In the genomic region with DNA sequence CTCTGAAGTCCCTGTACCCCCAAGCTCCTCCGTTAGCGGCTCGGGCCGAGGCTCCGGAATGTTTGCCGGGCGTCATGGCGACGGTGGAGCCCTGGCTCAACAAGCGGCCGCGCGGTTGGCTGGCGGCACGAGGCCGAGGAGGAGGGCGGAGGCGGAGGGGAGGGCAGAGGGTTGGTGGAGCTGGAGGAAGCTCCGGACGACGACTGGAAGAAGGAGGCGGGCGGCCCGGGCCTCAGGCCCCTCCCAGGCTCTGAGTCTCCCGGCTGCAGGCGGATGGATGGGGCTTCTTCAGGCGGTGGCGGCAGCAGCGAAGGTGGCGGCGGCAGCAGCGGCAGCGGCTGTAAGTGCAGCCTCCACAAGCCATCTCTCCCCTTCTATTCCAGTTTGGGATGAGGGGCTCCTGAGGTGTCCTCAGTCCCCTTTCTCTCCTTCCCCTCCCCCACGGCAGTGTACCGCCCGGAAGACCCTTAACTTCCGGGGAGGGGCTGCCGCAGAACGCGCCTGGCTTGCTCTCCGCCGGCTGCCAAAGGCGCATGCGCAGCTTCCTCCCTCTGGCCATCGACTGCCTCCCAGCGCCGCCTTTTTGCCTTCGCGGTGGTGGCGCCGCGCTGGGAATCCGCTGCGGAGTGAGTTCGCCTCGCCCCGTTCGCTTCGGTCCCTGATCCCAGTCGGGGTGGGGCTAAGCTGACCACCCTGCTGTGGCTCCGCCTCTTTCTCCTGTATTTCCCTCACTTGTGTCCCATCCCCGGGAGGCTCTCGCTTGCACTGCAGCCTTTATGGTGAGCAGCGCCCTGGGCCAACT, we compare ENCODE assay signal across 1 cellular context.
A peak's percentile ranks its signal among the peaks of the same experiment; 100 is the strongest.
TF ChIP-seq lines count a peak whose summit lies in the region.

A gene with protein sequence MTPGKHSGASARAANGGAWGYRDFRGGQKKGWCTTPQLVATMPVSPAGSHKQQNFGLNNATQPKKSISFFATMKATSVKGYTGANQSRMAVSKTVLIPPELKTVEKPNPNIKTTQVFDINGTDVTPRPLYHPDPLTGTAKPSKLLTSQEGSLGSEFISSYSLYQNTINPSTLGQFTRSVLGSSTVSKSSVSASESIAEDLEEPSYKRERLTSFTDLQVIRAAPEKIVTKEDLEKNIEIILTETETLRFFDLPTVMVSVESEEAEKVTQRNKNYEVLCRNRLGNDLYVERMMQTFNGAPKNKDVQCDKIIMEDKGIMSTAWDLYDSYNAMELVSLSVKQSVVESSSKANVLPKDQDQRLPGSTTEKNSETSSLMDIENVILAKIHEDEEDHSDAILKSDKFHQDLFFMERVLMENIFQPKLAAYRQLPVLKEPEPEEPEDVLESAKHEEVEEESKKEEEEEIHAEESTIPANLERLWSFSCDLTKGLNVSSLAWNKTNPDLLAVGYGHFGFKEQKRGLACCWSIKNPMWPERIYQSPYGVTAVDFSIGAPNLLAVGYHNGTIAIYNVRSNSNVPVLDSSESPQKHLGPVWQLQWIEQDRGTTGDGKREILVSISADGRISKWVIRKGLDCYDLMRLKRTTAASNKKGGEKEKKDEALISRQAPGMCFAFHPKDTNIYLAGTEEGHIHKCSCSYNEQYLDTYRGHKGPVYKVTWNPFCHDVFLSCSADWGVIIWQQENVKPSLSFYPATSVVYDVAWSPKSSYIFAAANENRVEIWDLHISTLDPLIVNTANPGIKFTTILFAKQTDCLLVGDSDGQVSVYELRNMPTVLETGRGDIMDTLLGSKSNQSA (minus strand): TSS at position 101 of the 802 bp plus-strand sequence. CDS start 25 bp downstream, at position 76.
MIER1 (plus strand) TSS at position 235 of the 802 bp plus-strand sequence; CDS start at position 274, 39 bp downstream.

TF ChIP-seq in HepG2, 621 proteins besides CTCF, POLR2A, EP300 and RAD21 (continued from another document):
- TF ChIP-seq SATB2 (CRISPR knock-in tag; IDR thresholded peaks at IDR 0.05) (no peak), LRRFIP1 (CRISPR knock-in tag; conservative IDR thresholded peaks at IDR 0.05) (0 out of 2 replicates have a peak, but pooled peaks have one; percentile 2), PITX1 (CRISPR knock-in tag; IDR thresholded peaks at IDR 0.05) (0 out of 2 replicates have a peak, but pooled peaks have one; percentile 48), TBP (CRISPR knock-in tag; IDR thresholded peaks at IDR 0.05) (no peak), ZNF563 (CRISPR knock-in tag; IDR thresholded peaks at IDR 0.05) (peak; percentile 81; the same call in 1 of the 2 replicates), HDAC2 (CRISPR knock-in tag; IDR thresholded peaks at IDR 0.05) (peak; percentile 71), MXI1 (IDR thresholded peaks at IDR 0.05; ENCODE audit: borderline replicate concordance, low read depth, low read length) (peak; percentile 81; the same call in 2 of the 3 replicates), MYPOP (CRISPR knock-in tag; IDR thresholded peaks at IDR 0.05) (peak; percentile 95), HOXA5 (CRISPR knock-in tag; IDR thresholded peaks at IDR 0.05) (peak; percentile 27; the same call in 1 of the 2 replicates), GATAD2A (CRISPR knock-in tag; IDR thresholded peaks at IDR 0.05) (peak; percentile 45; the same call in 1 of the 2 replicates), ZNF225 (CRISPR knock-in tag; IDR thresholded peaks at IDR 0.05) (0 out of 2 replicates have a peak, but pooled peaks have one; percentile 38), U2AF1 (optimal IDR thresholded peaks at IDR 0.05; ENCODE audit: low read depth, low read length) (peak; percentile 92), SKI (IDR thresholded peaks at IDR 0.05; ENCODE audit: partially characterized antibody) (peak; percentile 31), MXD4 (CRISPR knock-in tag; IDR thresholded peaks at IDR 0.05) (peak; percentile 75), HOXD1 (CRISPR knock-in tag; IDR thresholded peaks at IDR 0.05) (peak; percentile 51; the same call in 1 of the 2 replicates), DR1 (CRISPR knock-in tag; IDR thresholded peaks at IDR 0.05) (peak; percentile 68; the same call in 1 of the 2 replicates), KLF16 (CRISPR knock-in tag; IDR thresholded peaks at IDR 0.05) (peak in 1 of 2 experiments; percentile 73; a peak in 2 of 4 replicates)
- TF ChIP-seq, protein P1, sequence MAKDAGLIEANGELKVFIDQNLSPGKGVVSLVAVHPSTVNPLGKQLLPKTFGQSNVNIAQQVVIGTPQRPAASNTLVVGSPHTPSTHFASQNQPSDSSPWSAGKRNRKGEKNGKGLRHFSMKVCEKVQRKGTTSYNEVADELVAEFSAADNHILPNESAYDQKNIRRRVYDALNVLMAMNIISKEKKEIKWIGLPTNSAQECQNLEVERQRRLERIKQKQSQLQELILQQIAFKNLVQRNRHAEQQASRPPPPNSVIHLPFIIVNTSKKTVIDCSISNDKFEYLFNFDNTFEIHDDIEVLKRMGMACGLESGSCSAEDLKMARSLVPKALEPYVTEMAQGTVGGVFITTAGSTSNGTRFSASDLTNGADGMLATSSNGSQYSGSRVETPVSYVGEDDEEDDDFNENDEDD (CRISPR knock-in tag; IDR thresholded peaks at IDR 0.05; ENCODE audit: borderline replicate concordance): peak; percentile 88; the same call in 1 of the 2 replicates
- TF ChIP-seq, protein P2, sequence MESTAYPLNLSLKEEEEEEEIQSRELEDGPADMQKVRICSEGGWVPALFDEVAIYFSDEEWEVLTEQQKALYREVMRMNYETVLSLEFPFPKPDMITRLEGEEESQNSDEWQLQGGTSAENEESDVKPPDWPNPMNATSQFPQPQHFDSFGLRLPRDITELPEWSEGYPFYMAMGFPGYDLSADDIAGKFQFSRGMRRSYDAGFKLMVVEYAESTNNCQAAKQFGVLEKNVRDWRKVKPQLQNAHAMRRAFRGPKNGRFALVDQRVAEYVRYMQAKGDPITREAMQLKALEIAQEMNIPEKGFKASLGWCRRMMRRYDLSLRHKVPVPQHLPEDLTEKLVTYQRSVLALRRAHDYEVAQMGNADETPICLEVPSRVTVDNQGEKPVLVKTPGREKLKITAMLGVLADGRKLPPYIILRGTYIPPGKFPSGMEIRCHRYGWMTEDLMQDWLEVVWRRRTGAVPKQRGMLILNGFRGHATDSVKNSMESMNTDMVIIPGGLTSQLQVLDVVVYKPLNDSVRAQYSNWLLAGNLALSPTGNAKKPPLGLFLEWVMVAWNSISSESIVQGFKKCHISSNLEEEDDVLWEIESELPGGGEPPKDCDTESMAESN (CRISPR knock-in tag; conservative IDR thresholded peaks at IDR 0.05): peak; percentile 82
- TF ChIP-seq, protein P3, sequence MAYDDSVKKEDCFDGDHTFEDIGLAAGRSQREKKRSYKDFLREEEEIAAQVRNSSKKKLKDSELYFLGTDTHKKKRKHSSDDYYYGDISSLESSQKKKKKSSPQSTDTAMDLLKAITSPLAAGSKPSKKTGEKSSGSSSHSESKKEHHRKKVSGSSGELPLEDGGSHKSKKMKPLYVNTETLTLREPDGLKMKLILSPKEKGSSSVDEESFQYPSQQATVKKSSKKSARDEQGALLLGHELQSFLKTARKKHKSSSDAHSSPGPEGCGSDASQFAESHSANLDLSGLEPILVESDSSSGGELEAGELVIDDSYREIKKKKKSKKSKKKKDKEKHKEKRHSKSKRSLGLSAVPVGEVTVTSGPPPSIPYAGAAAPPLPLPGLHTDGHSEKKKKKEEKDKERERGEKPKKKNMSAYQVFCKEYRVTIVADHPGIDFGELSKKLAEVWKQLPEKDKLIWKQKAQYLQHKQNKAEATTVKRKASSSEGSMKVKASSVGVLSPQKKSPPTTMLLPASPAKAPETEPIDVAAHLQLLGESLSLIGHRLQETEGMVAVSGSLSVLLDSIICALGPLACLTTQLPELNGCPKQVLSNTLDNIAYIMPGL (CRISPR knock-in tag; IDR thresholded peaks at IDR 0.05; ENCODE audit: borderline replicate concordance in 1 of 2, low read depth in 1 of 2): peak; percentile 46 to 81; a peak in 2 of 4 replicates
